In the genomic region with DNA sequence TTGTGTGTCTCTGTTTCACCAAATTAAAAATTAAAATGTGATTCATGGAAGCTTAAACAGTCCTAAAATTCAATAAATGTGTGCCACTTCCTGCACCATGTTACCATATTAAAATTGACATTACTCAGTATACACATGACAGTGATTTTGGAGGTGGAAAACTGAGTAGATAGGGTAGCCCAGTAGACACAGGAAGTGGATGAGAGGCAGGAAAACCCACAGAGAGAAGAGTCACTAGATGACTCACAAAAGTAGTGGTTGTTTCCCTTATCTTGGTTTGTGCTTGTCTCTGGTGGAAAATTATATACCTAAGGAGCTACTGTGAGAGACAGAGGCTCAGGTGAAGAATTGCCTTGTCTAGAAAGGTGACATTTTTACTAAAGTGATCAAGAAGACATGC, we compare ENCODE assay signal across 31 cellular contexts.
"Had no signal": no experiment of that assay in that cellular context is flagged by ENCODE, and none has a peak within 500 bp of the region (broad histone marks: within the 10 kb centered on the region; RNA-seq: fewer than 3 reads in every experiment).

No MANE protein-coding gene starts in this region.

- DNase-seq: activated CD4-positive, alpha-beta memory T cell treated with anti-CD3 and anti-CD28 coated beads, Interleukin-2, amount 10 ng/mL, durations not matched to agents 7 days and 5 days; activated CD4-positive, alpha-beta T cell treated with anti-CD3 and anti-CD28 coated beads for 1 hour; activated CD4-positive, alpha-beta T cell treated with anti-CD3 and anti-CD28 coated beads for 4 hours; activated CD4-positive, alpha-beta T cell treated with anti-CD3 and anti-CD28 coated beads, Interleukin-2, amount 10 ng/mL, durations not matched to agents 7 days and 5 days; activated CD4-positive, alpha-beta T cell treated with anti-CD3 and anti-CD28 coated beads, Interleukin-2, amount 50 U/mL, for 4 hours; activated CD8-positive, alpha-beta memory T cell treated with anti-CD3 and anti-CD28 coated beads, Interleukin-2, amount 50 U/mL, for 48 hours; activated effector memory CD4-positive, alpha-beta T cell treated with Interleukin-2 at 50 U/mL for 16 hours; activated gamma-delta T cell treated with Interleukin-2 at 50 U/mL for 16 hours; activated naive CD4-positive, alpha-beta T cell treated with anti-CD3 and anti-CD28 coated beads, Interleukin-2, amount 50 U/mL, for 16 hours; activated naive CD4-positive, alpha-beta T cell treated with Interleukin-2 at 50 U/mL for 16 hours; activated T-cell treated with anti-CD3 and anti-CD28 coated beads for 4 hours; activated T-cell treated with anti-CD3 and anti-CD28 coated beads, Interleukin-2, amount 50 U/mL, for 24 hours; amniotic stem cell; anterior cingulate cortex; brain microvascular endothelial cell; caudate nucleus; cortex of kidney; dermis blood vessel endothelial cell; effector CD4-positive, alpha-beta T cell; effector memory CD8-positive, alpha-beta T cell; erythroblast; foreskin keratinocyte; gastrocnemius medialis; heart right ventricle had no signal

- H3K27ac ChIP-seq: brain microvascular endothelial cell, esophagus muscularis mucosa, foreskin keratinocyte, gastrocnemius medialis, heart right ventricle, VCaP had no signal

- H3K4me1 Mint-ChIP-seq: activated CD4-positive, alpha-beta memory T cell treated with anti-CD3 and anti-CD28 coated beads, Interleukin-2, amount 10 ng/mL, durations not matched to agents 7 days and 5 days; activated CD4-positive, alpha-beta T cell treated with anti-CD3 and anti-CD28 coated beads, Interleukin-2, amount 10 ng/mL, durations not matched to agents 7 days and 5 days; activated T-helper 17 cell treated with anti-CD3 and anti-CD28 coated beads, Interleukin-2, amount 50 U/mL, for 72 hours; WTC11 had no signal

- H3K27ac Mint-ChIP-seq: activated CD4-positive, alpha-beta memory T cell treated with anti-CD3 and anti-CD28 coated beads, Interleukin-2, amount 10 ng/mL, durations not matched to agents 7 days and 5 days; activated CD4-positive, alpha-beta T cell treated with anti-CD3 and anti-CD28 coated beads, Interleukin-2, amount 10 ng/mL, durations not matched to agents 7 days and 5 days; activated naive CD8-positive, alpha-beta T cell; activated T-cell treated with anti-CD3 and anti-CD28 coated beads, Interleukin-2, amount 50 U/mL, for 24 hours; activated T-helper 17 cell treated with anti-CD3 and anti-CD28 coated beads, Interleukin-2, amount 50 U/mL, for 72 hours; effector memory CD8-positive, alpha-beta T cell; WTC11 had no signal

- H3K4me3 Mint-ChIP-seq: activated CD4-positive, alpha-beta memory T cell treated with anti-CD3 and anti-CD28 coated beads, Interleukin-2, amount 10 ng/mL, durations not matched to agents 7 days and 5 days; activated CD4-positive, alpha-beta T cell treated with anti-CD3 and anti-CD28 coated beads, Interleukin-2, amount 10 ng/mL, durations not matched to agents 7 days and 5 days; activated naive CD8-positive, alpha-beta T cell; activated T-cell treated with anti-CD3 and anti-CD28 coated beads, Interleukin-2, amount 50 U/mL, for 24 hours; activated T-helper 17 cell treated with anti-CD3 and anti-CD28 coated beads, Interleukin-2, amount 50 U/mL, for 72 hours; effector memory CD8-positive, alpha-beta T cell; WTC11 had no signal

- H3K9me3 Mint-ChIP-seq: activated CD4-positive, alpha-beta memory T cell treated with anti-CD3 and anti-CD28 coated beads, Interleukin-2, amount 10 ng/mL, durations not matched to agents 7 days and 5 days; effector memory CD8-positive, alpha-beta T cell had no signal

- H3K4me1 ChIP-seq: esophagus muscularis mucosa, foreskin keratinocyte, gastrocnemius medialis, heart right ventricle had no signal

- ATAC-seq: activated T-helper 17 cell treated with anti-CD3 and anti-CD28 coated beads, Interleukin-2, amount 50 U/mL, for 72 hours; effector memory CD8-positive, alpha-beta T cell; foreskin keratinocyte; gastrocnemius medialis; heart right ventricle; WTC11 had no signal

- H3K9me3 ChIP-seq: esophagus muscularis mucosa, gastrocnemius medialis, heart right ventricle had no signal

- H3K36me3 Mint-ChIP-seq: activated naive CD8-positive, alpha-beta T cell had no signal

- FAIRE-seq: colon, TTC549 had no signal

- H3K27me3 Mint-ChIP-seq: activated CD4-positive, alpha-beta memory T cell treated with anti-CD3 and anti-CD28 coated beads, Interleukin-2, amount 10 ng/mL, durations not matched to agents 7 days and 5 days; activated CD4-positive, alpha-beta T cell treated with anti-CD3 and anti-CD28 coated beads, Interleukin-2, amount 10 ng/mL, durations not matched to agents 7 days and 5 days; activated naive CD8-positive, alpha-beta T cell; activated T-cell treated with anti-CD3 and anti-CD28 coated beads, Interleukin-2, amount 50 U/mL, for 24 hours; activated T-helper 17 cell treated with anti-CD3 and anti-CD28 coated beads, Interleukin-2, amount 50 U/mL, for 72 hours; effector memory CD8-positive, alpha-beta T cell had no signal

- H3K36me3 ChIP-seq: brain microvascular endothelial cell, esophagus muscularis mucosa, gastrocnemius medialis, heart right ventricle had no signal

- H3K27me3 ChIP-seq: brain microvascular endothelial cell, esophagus muscularis mucosa, foreskin keratinocyte, gastrocnemius medialis, heart right ventricle had no signal

- H3K4me3 ChIP-seq: esophagus muscularis mucosa, gastrocnemius medialis, heart right ventricle had no signal
